In the genomic region with DNA sequence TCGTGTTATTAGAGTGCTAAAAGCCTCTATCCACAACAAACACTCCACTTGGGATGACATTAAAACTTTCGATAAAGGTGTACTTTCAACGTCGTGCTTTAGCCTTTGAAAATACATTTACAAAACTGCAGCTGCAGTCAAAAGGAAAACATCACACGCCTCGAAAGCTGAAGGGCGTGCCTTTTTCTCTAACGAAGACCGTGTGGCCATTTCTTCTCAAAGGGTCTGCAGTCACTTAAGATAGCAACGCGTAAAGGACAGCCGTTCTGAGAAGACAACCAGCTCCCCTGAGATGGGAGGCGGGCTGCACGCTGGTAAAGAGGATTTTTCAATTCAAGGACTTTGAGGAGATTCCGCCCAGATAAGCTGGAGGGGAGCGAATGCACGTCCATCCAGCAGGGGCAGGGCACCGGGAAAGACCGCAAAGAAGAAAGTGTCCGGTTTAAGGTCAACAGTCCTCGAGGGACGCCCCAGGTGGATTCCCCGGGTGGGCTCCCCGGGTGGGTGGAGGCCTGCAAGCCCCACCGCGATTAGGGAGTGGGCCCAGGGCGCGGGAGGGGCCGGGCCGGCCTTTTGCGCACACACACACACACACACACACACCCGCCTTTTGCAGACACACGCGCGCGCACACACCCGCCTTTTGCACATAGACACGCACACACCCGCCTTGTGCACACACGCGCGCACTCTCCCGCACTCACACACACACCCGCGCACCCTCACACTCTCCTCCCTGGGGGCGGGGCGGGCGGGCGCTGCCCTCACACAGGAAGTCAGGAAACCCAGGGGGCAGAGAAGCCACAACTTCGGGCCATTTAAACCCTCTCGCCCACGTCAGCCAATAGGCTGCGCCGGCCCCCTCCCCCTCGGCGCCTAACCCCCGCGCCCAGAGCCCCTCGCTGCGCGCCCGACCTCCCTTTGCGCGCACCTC, we compare ENCODE assay signal across 8 cellular contexts. TPM values are rescaled to one million over a fixed set of nuclear protein-coding genes. Genes with fewer than 3 reads are reported as not detected.
DNase-seq lines count a peak whose midpoint lies in the region; ATAC-seq, FAIRE-seq and TF ChIP-seq lines count a peak whose summit lies in the region.

No MANE protein-coding gene starts in this region.

- H2BK5ac ChIP-seq in neuronal stem cell (ENCODE audit: low read length): peak overlapping the region; percentile 90

- no peak overlapping the region for H2BK12ac ChIP-seq in neuronal stem cell (ENCODE audit: low read length)

- no peak overlapping the region for H3K14ac ChIP-seq in neuronal stem cell (ENCODE audit: low read length)

- H2AFZ ChIP-seq in neuronal stem cell (ENCODE audit: low read length): peak overlapping the region; percentile 99

- no peaks in the 10 kb centered on the region for H3K36me3 ChIP-seq in neuronal stem cell (replicated peaks in 1 of 2; ENCODE audit: control insufficient read depth in 2 of 2, insufficient read depth in 2 of 2, low read length in 2 of 2)

- no peaks in the 10 kb centered on the region for H3K27me3 ChIP-seq in neuronal stem cell (ENCODE audit: control insufficient read depth in 3 of 3, insufficient read depth in 3 of 3, low read depth in 1 of 3, low read length in 3 of 3)

- peak overlapping the region; percentile 63 for H2AK5ac ChIP-seq in neuronal stem cell (ENCODE audit: low read depth, low read length)

- H3K4me2 ChIP-seq in neuronal stem cell (ENCODE audit: insufficient read depth, low read length, poor library complexity, severe bottlenecking): peak overlapping the region; percentile 100

- intact Hi-C loops in Calu3 (cut with micrococcal nuclease; ENCODE audit: unreplicated experiment): loop anchor here (2.0 kb wide), 2 partner anchors 51 to 65 kb away; no protein-coding TSS in a partner anchor

- H3K4me3 Mint-ChIP-seq in Calu3 (ENCODE audit: low read depth, unreplicated experiment): peak overlapping the region; percentile 89

- H2BK120ac ChIP-seq in neuronal stem cell (ENCODE audit: low read depth, low read length): no peak overlapping the region

- H4K91ac ChIP-seq in neuronal stem cell (ENCODE audit: low read depth, low read length, poor library complexity): no peak overlapping the region

- H3K4ac ChIP-seq in neuronal stem cell (ENCODE audit: low read length): peak overlapping the region; percentile 6

- peak; percentile 36 for ATAC-seq in GM21381 (IDR thresholded peaks at IDR 0.05; ENCODE audit: unreplicated experiment)

- peaks cover 43% of the 10 kb centered on the region for H3K4me1 Mint-ChIP-seq in Calu3 (ENCODE audit: low read depth, unreplicated experiment)

- TF ChIP-seq CTCF in Calu3 (IDR thresholded peaks at IDR 0.05; ENCODE audit: unreplicated experiment): peak; percentile 20

- peaks cover 0 to 11% of the 10 kb centered on the region in 2 donors for H3K9me3 ChIP-seq in neuronal stem cell (replicated peaks in 1 of 2; ENCODE audit: control insufficient read depth in 2 of 2, insufficient read depth in 1 of 2, low read depth in 1 of 2, low read length in 2 of 2)

- peak overlapping the region; percentile 58 for H2BK15ac ChIP-seq in neuronal stem cell (ENCODE audit: low read length)

- no peak overlapping the region for H4K8ac ChIP-seq in neuronal stem cell (ENCODE audit: low read depth, low read length)

- H3K4me3 ChIP-seq in neuronal stem cell (ENCODE audit: low read length in 2 of 2): peak overlapping the region; percentile 88 to 100

- CTCF ChIA-PET in Calu3 (lab: Charles Lee): interaction anchor here (0.6 to 3.6 kb wide), 5 partner anchors 15 to 68 kb away, joined by 3 to 14 read pairs (median 3); no protein-coding TSS in a partner anchor

- H3K18ac ChIP-seq in neuronal stem cell (ENCODE audit: low read length): peak overlapping the region; percentile 100

- peaks cover 4% of the 10 kb centered on the region for H3K79me1 ChIP-seq in neuronal stem cell (ENCODE audit: low read depth, low read length)

- BruUV-seq in Calu3 (replicated peaks; lab: Mats Ljungman, UMichigan): no TSS peak

- H3K27ac Mint-ChIP-seq in Calu3 (ENCODE audit: unreplicated experiment): peak overlapping the region; percentile 90

- DNase-seq in Calu3: peak; percentile 46
- DNase-seq in HTR-8/SVneo (ENCODE audit: insufficient read length, low spot score): peak; percentile 58
- DNase-seq in SHP77 treated with DMSO at 0.1 percent for 48 hours (lab: John Stamatoyannopoulos, UW): peak; percentile 1
- DNase-seq in activated naive CD4-positive, alpha-beta T cell treated with anti-CD3 and anti-CD28 coated beads, Interleukin-2, amount 50 U/mL, for 16 hours: peak; percentile 53
- peak; percentile 66 for DNase-seq in globus pallidus (ENCODE audit: low spot score)
- DNase-seq in neuronal stem cell (ENCODE audit: low spot score): peak; percentile 47
- DNase-seq in urothelium cell line (ENCODE audit: low spot score): peak; percentile 70

- FAIRE-seq in HTR-8/SVneo (lab: Jason Lieb, UNC) (peak; percentile 36), urothelium cell line (lab: Jason Lieb, UNC) (no peak)

- H3K36me3 Mint-ChIP-seq in Calu3 (ENCODE audit: insufficient read depth, unreplicated experiment): peaks cover 39% of the 10 kb centered on the region

- H3K27ac ChIP-seq in neuronal stem cell (replicated peaks; ENCODE audit: low read length): peak overlapping the region; percentile 98

- peak overlapping the region; percentile 99 for H3K23ac ChIP-seq in neuronal stem cell (ENCODE audit: low read depth, low read length, poor library complexity)

- no peaks in the 10 kb centered on the region for H3K27me3 Mint-ChIP-seq in Calu3 (ENCODE audit: unreplicated experiment)

- peak overlapping the region; percentile 99 for H3K9ac ChIP-seq in neuronal stem cell (ENCODE audit: low read depth, low read length, poor library complexity)

- no CpG with 5 or more reads among the region's 64 CpGs for whole genome bisulfite sequencing in neuronal stem cell (ENCODE audit: extremely low coverage in 2 of 2, insufficient read length in 2 of 2, insufficient replicate concordance in 1 of 2), 2 donors

- peaks cover 4 to 14% of the 10 kb centered on the region in 2 donors for H3K4me1 ChIP-seq in neuronal stem cell (ENCODE audit: control insufficient read depth in 2 of 2, insufficient read depth in 1 of 2, low read depth in 1 of 2, low read length in 2 of 2)

- H3K9me3 Mint-ChIP-seq in Calu3 (ENCODE audit: low read depth, unreplicated experiment): no peaks in the 10 kb centered on the region

RNA-seq across cellular contexts. Expression of gene ARHGAP12, which starts 0.8 kb away (rescaled TPM):
- 56.0 and 60.7 TPM in 2 replicates for total RNA-seq in Calu3 (2022)
- 19.5 TPM for polyA plus RNA-seq in neuronal stem cell (2013, experiment 1 of 2)
- polyA plus RNA-seq in neuronal stem cell (2013, experiment 2 of 2): 20.1 TPM

Comparison
In these comparisons a context has a peak if more than half of its experiments do, and no peak if none do; other contexts are left out.
1. Peak in every context shown above with its lines: DNase-seq, ATAC-seq, H3K4me3 ChIP-seq and H3K27ac ChIP-seq.
2. DNase-seq: peak in every context shown above with its lines; median percentile 70 in urothelium cell line; 66 in globus pallidus; 58 in HTR-8/SVneo; 53 in activated naive CD4-positive, alpha-beta T cell treated with anti-CD3 and anti-CD28 coated beads, Interleukin-2, amount 50 U/mL, for 16 hours; 47 in neuronal stem cell; 46 in Calu3; 1 in SHP77 treated with DMSO at 0.1 percent for 48 hours.